1 cellular context compared by ENCODE assay signal in the genomic region with DNA sequence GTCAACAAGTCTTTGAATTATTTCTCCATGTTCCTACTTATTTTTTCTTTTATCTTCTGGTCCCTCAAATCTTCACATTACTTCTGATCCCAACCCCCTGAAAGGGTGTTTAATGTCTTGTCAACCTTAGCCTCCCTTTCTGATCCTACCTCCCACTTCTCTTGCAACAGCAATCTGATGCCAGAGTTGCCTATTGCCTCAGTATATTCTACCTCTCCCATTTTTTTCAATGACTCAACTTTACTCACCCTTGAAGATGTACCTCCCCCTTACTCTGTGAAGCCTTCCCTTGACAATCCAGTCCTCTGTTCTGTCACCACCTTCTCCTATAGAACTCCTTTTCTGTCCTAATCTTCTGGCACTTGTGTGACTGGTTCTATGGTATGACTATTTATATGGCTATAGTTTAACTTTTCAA.
TF ChIP-seq lines count a peak whose summit lies in the region.

No MANE protein-coding gene starts in this region.

TF ChIP-seq in K562, 482 proteins besides CTCF, POLR2A, EP300 and RAD21 (continued from another document):
- 0 out of 2 replicates have a peak, but pooled peaks have one; percentile 14 for TF ChIP-seq NFE2 (IDR thresholded peaks at IDR 0.05; ENCODE audit: low read depth)
- TF ChIP-seq JUND (IDR thresholded peaks at IDR 0.05; ENCODE audit: borderline replicate concordance, low read depth, low read length) = peak; percentile 57
- TF ChIP-seq JUND (tag; IDR thresholded peaks at IDR 0.05; ENCODE audit: borderline replicate concordance, low read depth, low read length) = no peak
- TF ChIP-seq CBFA2T3 (IDR thresholded peaks at IDR 0.05) = peak; percentile 38
- TF ChIP-seq TRIM24 (IDR thresholded peaks at IDR 0.05) = peak; percentile 77 to 79; a peak in 3 of 4 replicates
- peak; percentile 81 for TF ChIP-seq JUN (IDR thresholded peaks at IDR 0.05; ENCODE audit: borderline replicate concordance, low read depth, low read length)
- no peak for TF ChIP-seq JUN (CRISPR knock-in tag; IDR thresholded peaks at IDR 0.05; ENCODE audit: borderline replicate concordance)
- TF ChIP-seq ARID1B (IDR thresholded peaks at IDR 0.05) = peak; percentile 67; the same call in 1 of the 2 replicates
- no peak; the same call in 1 of the 2 replicates for TF ChIP-seq CEBPG (CRISPR knock-in tag; IDR thresholded peaks at IDR 0.05)
- peak; percentile 55 to 88 for TF ChIP-seq CEBPG (tag; conservative IDR thresholded peaks at IDR 0.05 in 1 of 2, IDR thresholded peaks at IDR 0.05 in 1 of 2)
- 0 out of 4 replicates have a peak, but pooled peaks of 1 of the 2 experiments have one; percentile 12 for TF ChIP-seq KDM1A (IDR thresholded peaks at IDR 0.05)
- TF ChIP-seq, protein P1, sequence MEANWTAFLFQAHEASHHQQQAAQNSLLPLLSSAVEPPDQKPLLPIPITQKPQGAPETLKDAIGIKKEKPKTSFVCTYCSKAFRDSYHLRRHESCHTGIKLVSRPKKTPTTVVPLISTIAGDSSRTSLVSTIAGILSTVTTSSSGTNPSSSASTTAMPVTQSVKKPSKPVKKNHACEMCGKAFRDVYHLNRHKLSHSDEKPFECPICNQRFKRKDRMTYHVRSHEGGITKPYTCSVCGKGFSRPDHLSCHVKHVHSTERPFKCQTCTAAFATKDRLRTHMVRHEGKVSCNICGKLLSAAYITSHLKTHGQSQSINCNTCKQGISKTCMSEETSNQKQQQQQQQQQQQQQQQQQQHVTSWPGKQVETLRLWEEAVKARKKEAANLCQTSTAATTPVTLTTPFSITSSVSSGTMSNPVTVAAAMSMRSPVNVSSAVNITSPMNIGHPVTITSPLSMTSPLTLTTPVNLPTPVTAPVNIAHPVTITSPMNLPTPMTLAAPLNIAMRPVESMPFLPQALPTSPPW (CRISPR knock-in tag; IDR thresholded peaks at IDR 0.05) = 0 out of 2 replicates have a peak, but pooled peaks have one; percentile 27
- TF ChIP-seq THRB (CRISPR knock-in tag; conservative IDR thresholded peaks at IDR 0.05) = 0 out of 2 replicates have a peak, but pooled peaks have one; percentile 11
- TF ChIP-seq MEIS2 (IDR thresholded peaks at IDR 0.05; ENCODE audit: partially characterized antibody) = peak; percentile 19
- peak; percentile 71 for TF ChIP-seq ATF3 (IDR thresholded peaks at IDR 0.05)
- TF ChIP-seq ATF3 (CRISPR knock-in tag; conservative IDR thresholded peaks at IDR 0.05) = no peak
- TF ChIP-seq NCOA6 (IDR thresholded peaks at IDR 0.05) = no peak
- 0 out of 2 replicates have a peak, but pooled peaks have one; percentile 61 for TF ChIP-seq ZNF668 (CRISPR knock-in tag; IDR thresholded peaks at IDR 0.05)
- peak; percentile 20; the same call in 1 of the 2 replicates for TF ChIP-seq SMARCE1 (IDR thresholded peaks at IDR 0.05)
- TF ChIP-seq EHMT2 (IDR thresholded peaks at IDR 0.05) = peak; percentile 45; the same call in 1 of the 2 replicates
- TF ChIP-seq GATA2 (CRISPR knock-in tag; IDR thresholded peaks at IDR 0.05) = no peak
- no peak for TF ChIP-seq MLLT1 (IDR thresholded peaks at IDR 0.05)
- peak; percentile 68 for TF ChIP-seq ZNF175 (CRISPR knock-in tag; IDR thresholded peaks at IDR 0.05; ENCODE audit: low read depth)
- 0 out of 4 replicates have a peak, but pooled peaks of 1 of the 2 experiments have one; percentile 4 for TF ChIP-seq FOXK2 (conservative IDR thresholded peaks at IDR 0.05 in 1 of 2, IDR thresholded peaks at IDR 0.05 in 1 of 2; ENCODE audit: low read depth in 2 of 2)
- TF ChIP-seq FOSL1 (tag; conservative IDR thresholded peaks at IDR 0.05) = peak; percentile 84
- peak; percentile 43; the same call in 1 of the 2 replicates for TF ChIP-seq SMARCA4 (IDR thresholded peaks at IDR 0.05)
